Comparison of ENCODE assay signal across 16 cellular contexts in the genomic region with DNA sequence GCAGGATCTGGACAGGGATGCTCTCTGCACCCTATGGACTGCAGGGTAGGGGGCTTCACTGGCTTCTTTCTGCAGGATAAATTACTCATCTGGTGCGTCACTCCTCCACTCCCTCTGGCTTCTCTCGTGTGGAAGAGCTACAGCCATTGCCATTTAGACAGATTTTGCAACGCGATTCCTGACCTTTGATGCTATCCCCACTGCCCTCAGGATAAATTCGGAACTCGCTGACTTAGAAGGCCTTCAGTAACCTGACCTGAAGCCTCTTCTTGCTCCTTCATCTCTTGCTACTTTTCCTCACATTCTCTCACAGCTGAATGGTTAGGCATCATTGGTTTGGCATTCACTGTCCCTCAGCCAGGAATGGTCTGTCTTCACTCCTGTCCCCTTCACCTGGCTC.
"Had no signal": no experiment of that assay in that cellular context is flagged by ENCODE, and none has a peak within 500 bp of the region (broad histone marks: within the 10 kb centered on the region; RNA-seq: fewer than 3 reads in every experiment).

No MANE protein-coding gene starts in this region.

- H3K27ac Mint-ChIP-seq: activated CD8-positive, alpha-beta memory T cell treated with anti-CD3 and anti-CD28 coated beads, Interleukin-2, amount 10 ng/mL, durations not matched to agents 7 days and 5 days; activated T-helper 1 cell treated with anti-CD3 and anti-CD28 coated beads, Interleukin-12 subunit alpha, Interleukin-12 subunit beta, Interleukin-2, Interleukin-4 antibody, amounts not matched to agents 30 ng/mL and 10 ng/mL and 1 ng/mL, durations not matched to agents 14 hours and 24 hours and 36 hours; stimulated activated memory B cell treated with anti-CD40 and anti-IgM and Interleukin-4, amounts not matched to agents 10 μg/mL and 1 μg/mL and 100 μg/mL, for 72 hours had no signal

- H3K27me3 Mint-ChIP-seq: activated CD8-positive, alpha-beta memory T cell treated with anti-CD3 and anti-CD28 coated beads, Interleukin-2, amount 10 ng/mL, durations not matched to agents 7 days and 5 days; naive B cell; stimulated activated memory B cell treated with anti-CD40 and anti-IgM and Interleukin-4, amounts not matched to agents 10 μg/mL and 1 μg/mL and 100 μg/mL, for 72 hours had no signal

- ATAC-seq: activated CD8-positive, alpha-beta memory T cell treated with anti-CD3 and anti-CD28 coated beads, Interleukin-2, amount 10 ng/mL, durations not matched to agents 7 days and 5 days; left lobe of liver; stimulated activated memory B cell treated with anti-CD40 and anti-IgM and Interleukin-4, amounts not matched to agents 10 μg/mL and 1 μg/mL and 100 μg/mL, for 72 hours had no signal

- H3K27me3 ChIP-seq: tibial nerve, vagina had no signal

- H3K4me3 ChIP-seq: tibial nerve, vagina had no signal

- H3K4me1 ChIP-seq: parathyroid adenoma had no signal

- DNase-seq: activated CD4-positive, alpha-beta T cell treated with anti-CD3 and anti-CD28 coated beads, Interleukin-2, amount 50 U/mL, for 1 hour; activated CD4-positive, CD25-positive, alpha-beta regulatory T cell; activated CD8-positive, alpha-beta memory T cell treated with anti-CD3 and anti-CD28 coated beads, Interleukin-2, amount 10 ng/mL, durations not matched to agents 7 days and 5 days; dermis blood vessel endothelial cell; erythroblast; islet precursor cell; naive B cell; stimulated activated CD4-positive, alpha-beta T cell treated with anti-CD3 and anti-CD28 coated beads, Interleukin-12 subunit alpha, Interleukin-12 subunit beta, amount 100 ng/mL, for 4 hours; stimulated activated CD4-positive, alpha-beta T cell treated with anti-CD3 and anti-CD28 coated beads, Interleukin-2, amount 100 ng/mL, for 24 hours; substantia nigra had no signal

- H3K9me3 Mint-ChIP-seq: activated T-helper 1 cell treated with anti-CD3 and anti-CD28 coated beads, Interleukin-12 subunit alpha, Interleukin-12 subunit beta, Interleukin-2, Interleukin-4 antibody, amounts not matched to agents 30 ng/mL and 10 ng/mL and 1 ng/mL, durations not matched to agents 14 hours and 24 hours and 36 hours; naive B cell; stimulated activated memory B cell treated with anti-CD40 and anti-IgM and Interleukin-4, amounts not matched to agents 10 μg/mL and 1 μg/mL and 100 μg/mL, for 72 hours had no signal

- H3K9ac ChIP-seq: parathyroid adenoma had no signal

- H3K27ac ChIP-seq: parathyroid adenoma, tibial nerve, vagina had no signal

- H3K9me3 ChIP-seq: tibial nerve, vagina had no signal

- H3K4me3 Mint-ChIP-seq: activated CD8-positive, alpha-beta memory T cell treated with anti-CD3 and anti-CD28 coated beads, Interleukin-2, amount 10 ng/mL, durations not matched to agents 7 days and 5 days; activated T-helper 1 cell treated with anti-CD3 and anti-CD28 coated beads, Interleukin-12 subunit alpha, Interleukin-12 subunit beta, Interleukin-2, Interleukin-4 antibody, amounts not matched to agents 30 ng/mL and 10 ng/mL and 1 ng/mL, durations not matched to agents 14 hours and 24 hours and 36 hours; naive B cell; stimulated activated memory B cell treated with anti-CD40 and anti-IgM and Interleukin-4, amounts not matched to agents 10 μg/mL and 1 μg/mL and 100 μg/mL, for 72 hours had no signal

- H2AFZ ChIP-seq: parathyroid adenoma had no signal
